30 cellular contexts compared by ENCODE assay signal in the genomic region with DNA sequence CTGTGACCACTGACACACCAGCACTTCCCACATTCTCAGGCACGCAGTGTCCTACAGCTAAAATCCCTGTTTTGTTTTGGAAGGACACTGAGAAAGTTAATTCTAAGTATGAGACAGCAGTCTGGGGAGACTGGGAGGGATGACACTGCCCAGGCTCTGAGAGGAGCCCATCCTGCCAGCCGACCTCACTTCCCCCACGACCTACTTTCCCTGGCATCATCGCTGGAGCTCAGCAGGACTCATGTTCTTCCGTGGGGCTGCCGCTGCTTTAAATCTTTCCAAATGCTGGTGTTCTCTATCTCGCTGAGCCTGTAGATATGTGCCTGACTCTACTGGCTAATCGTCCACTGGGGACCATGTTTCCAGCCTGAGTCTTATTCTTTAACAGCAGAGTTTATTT.
"Had no signal": no experiment of that assay in that cellular context is flagged by ENCODE, and none has a peak within 500 bp of the region (broad histone marks: within the 10 kb centered on the region; RNA-seq: fewer than 3 reads in every experiment).

No MANE protein-coding gene starts in this region.

- ATAC-seq: Panc1, SK-N-SH treated with all-trans-retinoic acid at 6 μM for 48 hours had no signal

- H3K27ac ChIP-seq: ascending aorta, cardiac muscle cell, WERI-Rb-1 had no signal

- H3K36me3 Mint-ChIP-seq: activated naive CD4-positive, alpha-beta T cell treated with anti-CD3 and anti-CD28 coated beads, Interleukin-2, amount 50 U/mL, for 24 hours; activated naive CD8-positive, alpha-beta T cell treated with anti-CD3 and anti-CD28 coated beads, Interleukin-2, amount 10 ng/mL, durations not matched to agents 7 days and 5 days; T-cell had no signal

- DNase-seq: activated CD4-positive, alpha-beta T cell treated with anti-CD3 and anti-CD28 coated beads, Interleukin-2, amount 10 ng/mL, durations not matched to agents 24 days and 14 days; activated CD4-positive, alpha-beta T cell treated with anti-CD3 and anti-CD28 coated beads, Interleukin-2, amount 50 U/mL, for 4 hours; activated CD4-positive, CD25-positive, alpha-beta regulatory T cell; activated CD8-positive, alpha-beta T cell treated with anti-CD3 and anti-CD28 coated beads for 36 hours; activated gamma-delta T cell; activated naive CD4-positive, alpha-beta T cell treated with Interleukin-2 at 50 U/mL for 16 hours; activated naive CD8-positive, alpha-beta T cell treated with anti-CD3 and anti-CD28 coated beads, Interleukin-2, amount 10 ng/mL, durations not matched to agents 7 days and 5 days; activated T-cell treated with anti-CD3 and anti-CD28 coated beads, Interleukin-2, amount 50 U/mL, for 1 hour; amygdala; Kasumi-1; KBM-7; MG63; NCI-H1048; NCI-H1105 treated with DMSO at 0.1 percent for 48 hours; NCI-H1436; NCI-H1694; NCI-H1930; NCI-H2081 treated with DMSO at 0.1 percent for 48 hours; NCI-H226; NCI-H524 treated with DMSO at 0.1 percent for 48 hours; SIG-M5; T-cell; T1000; WERI-Rb-1 had no signal

- H3K27me3 ChIP-seq: ascending aorta, cardiac muscle cell, MG63 had no signal

- H3K27ac Mint-ChIP-seq: activated CD4-positive, alpha-beta T cell treated with anti-CD3 and anti-CD28 coated beads, Interleukin-2, amount 10 ng/mL, durations not matched to agents 24 days and 14 days; activated CD8-positive, alpha-beta T cell treated with anti-CD3 and anti-CD28 coated beads for 36 hours; activated naive CD4-positive, alpha-beta T cell treated with anti-CD3 and anti-CD28 coated beads, Interleukin-2, amount 50 U/mL, for 24 hours; activated naive CD8-positive, alpha-beta T cell treated with anti-CD3 and anti-CD28 coated beads, Interleukin-2, amount 10 ng/mL, durations not matched to agents 7 days and 5 days; activated T-helper 2 cell treated with anti-CD3 and anti-CD28 coated beads, Interferon-gamma antibody, Interleukin-2, Interleukin-4, amounts not matched to agents 10 μg/mL and 5 μg/mL and 100 μg/mL, durations not matched to agents 14 hours and 24 hours and 36 hours; T-cell had no signal

- H3K4me3 Mint-ChIP-seq: activated CD4-positive, alpha-beta T cell treated with anti-CD3 and anti-CD28 coated beads, Interleukin-2, amount 10 ng/mL, durations not matched to agents 24 days and 14 days; activated CD8-positive, alpha-beta T cell treated with anti-CD3 and anti-CD28 coated beads for 36 hours; activated naive CD4-positive, alpha-beta T cell treated with anti-CD3 and anti-CD28 coated beads, Interleukin-2, amount 50 U/mL, for 24 hours; activated naive CD8-positive, alpha-beta T cell treated with anti-CD3 and anti-CD28 coated beads, Interleukin-2, amount 10 ng/mL, durations not matched to agents 7 days and 5 days had no signal

- H3K4me1 ChIP-seq: ascending aorta had no signal

- H3K9me3 ChIP-seq: ascending aorta, MG63 had no signal

- H3K36me3 ChIP-seq: ascending aorta, cardiac muscle cell, MG63, WERI-Rb-1 had no signal

- H3K27me3 Mint-ChIP-seq: activated CD8-positive, alpha-beta T cell treated with anti-CD3 and anti-CD28 coated beads for 36 hours; activated naive CD4-positive, alpha-beta T cell treated with anti-CD3 and anti-CD28 coated beads, Interleukin-2, amount 50 U/mL, for 24 hours; activated naive CD8-positive, alpha-beta T cell treated with anti-CD3 and anti-CD28 coated beads, Interleukin-2, amount 10 ng/mL, durations not matched to agents 7 days and 5 days had no signal

- H3K4me3 ChIP-seq: ascending aorta, cardiac muscle cell, MG63 had no signal
